In the genomic region with DNA sequence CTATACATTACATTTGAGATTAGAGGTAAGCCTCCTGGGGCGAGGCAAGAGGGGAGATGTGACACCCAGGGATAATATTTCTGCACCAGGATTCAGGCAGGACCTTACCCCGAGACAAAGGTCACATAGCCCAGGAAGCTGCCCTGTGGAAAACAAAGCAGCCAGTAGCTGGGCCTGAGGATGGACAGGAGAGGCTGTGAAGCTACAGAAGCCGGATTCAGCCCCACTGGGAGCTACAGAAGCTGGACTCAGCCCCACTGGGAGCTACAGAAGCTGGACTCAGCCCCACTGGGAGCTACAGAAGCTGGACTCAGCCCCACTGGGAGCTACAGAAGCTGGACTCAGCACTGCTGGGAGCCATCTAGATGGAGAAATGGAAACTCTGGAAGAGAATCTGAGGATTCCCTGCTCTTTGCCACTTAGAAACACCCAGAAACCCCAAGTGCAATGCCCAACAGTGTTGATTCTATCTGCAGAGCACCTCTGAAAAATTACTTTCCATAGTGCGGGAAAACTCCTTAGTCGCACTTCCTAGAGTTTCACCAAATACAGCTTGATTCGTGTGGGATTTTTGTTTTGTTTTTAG, we compare ENCODE assay signal across 1 cellular context.
A peak's percentile ranks its signal among the peaks of the same experiment; 100 is the strongest.
TF ChIP-seq lines count a peak whose summit lies in the region.

No MANE protein-coding gene starts in this region.

TF ChIP-seq in HepG2, 621 proteins besides CTCF, POLR2A, EP300 and RAD21 (continues in another document):
- 0 out of 2 replicates have a peak, but pooled peaks have one; percentile 26 for TF ChIP-seq ZSCAN31 (CRISPR knock-in tag; IDR thresholded peaks at IDR 0.05; ENCODE audit: low read depth)
- no peak for TF ChIP-seq RARG (CRISPR knock-in tag; IDR thresholded peaks at IDR 0.05; ENCODE audit: low read depth)
- no peak for TF ChIP-seq ZNF207 (IDR thresholded peaks at IDR 0.05; ENCODE audit: borderline replicate concordance)
- 0 out of 2 replicates have a peak, but pooled peaks have one; percentile 24 for TF ChIP-seq PHF21A (CRISPR knock-in tag; IDR thresholded peaks at IDR 0.05)
- TF ChIP-seq RXRB (CRISPR knock-in tag; IDR thresholded peaks at IDR 0.05; ENCODE audit: borderline replicate concordance), result peak; percentile 43; the same call in 1 of the 2 replicates
- TF ChIP-seq ETV5 (CRISPR knock-in tag; IDR thresholded peaks at IDR 0.05; ENCODE audit: borderline replicate concordance), result peak; percentile 35; the same call in 1 of the 2 replicates
- no peak for TF ChIP-seq ZNF224 (CRISPR knock-in tag; IDR thresholded peaks at IDR 0.05)
- no peak for TF ChIP-seq MLLT10 (CRISPR knock-in tag; IDR thresholded peaks at IDR 0.05)
- TF ChIP-seq ELF3 (CRISPR knock-in tag; IDR thresholded peaks at IDR 0.05), result peak; percentile 48; the same call in 1 of the 2 replicates
- TF ChIP-seq RXRA (CRISPR knock-in tag; IDR thresholded peaks at IDR 0.05), result peak; percentile 38; the same call in 1 of the 2 replicates
- no peak for TF ChIP-seq HHEX (CRISPR knock-in tag; IDR thresholded peaks at IDR 0.05)
- no peak for TF ChIP-seq FOXJ3 (CRISPR knock-in tag; IDR thresholded peaks at IDR 0.05; ENCODE audit: borderline replicate concordance)
- TF ChIP-seq, protein P1, sequence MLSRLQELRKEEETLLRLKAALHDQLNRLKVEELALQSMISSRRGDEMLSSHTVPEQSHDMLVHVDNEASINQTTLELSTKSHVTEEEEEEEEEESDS (CRISPR knock-in tag; IDR thresholded peaks at IDR 0.05; ENCODE audit: borderline replicate concordance), result no peak
- TF ChIP-seq, protein P2, sequence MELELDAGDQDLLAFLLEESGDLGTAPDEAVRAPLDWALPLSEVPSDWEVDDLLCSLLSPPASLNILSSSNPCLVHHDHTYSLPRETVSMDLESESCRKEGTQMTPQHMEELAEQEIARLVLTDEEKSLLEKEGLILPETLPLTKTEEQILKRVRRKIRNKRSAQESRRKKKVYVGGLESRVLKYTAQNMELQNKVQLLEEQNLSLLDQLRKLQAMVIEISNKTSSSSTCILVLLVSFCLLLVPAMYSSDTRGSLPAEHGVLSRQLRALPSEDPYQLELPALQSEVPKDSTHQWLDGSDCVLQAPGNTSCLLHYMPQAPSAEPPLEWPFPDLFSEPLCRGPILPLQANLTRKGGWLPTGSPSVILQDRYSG (CRISPR knock-in tag; IDR thresholded peaks at IDR 0.05), result no peak
- TF ChIP-seq SCMH1 (CRISPR knock-in tag; IDR thresholded peaks at IDR 0.05; ENCODE audit: borderline replicate concordance), result no peak
- no peak for TF ChIP-seq CHD4 (IDR thresholded peaks at IDR 0.05; ENCODE audit: borderline replicate concordance, low read length)
- TF ChIP-seq SIX4 (CRISPR knock-in tag; IDR thresholded peaks at IDR 0.05), result no peak
- TF ChIP-seq ZC3H13 (CRISPR knock-in tag; IDR thresholded peaks at IDR 0.05), result no peak
- TF ChIP-seq, protein P3, sequence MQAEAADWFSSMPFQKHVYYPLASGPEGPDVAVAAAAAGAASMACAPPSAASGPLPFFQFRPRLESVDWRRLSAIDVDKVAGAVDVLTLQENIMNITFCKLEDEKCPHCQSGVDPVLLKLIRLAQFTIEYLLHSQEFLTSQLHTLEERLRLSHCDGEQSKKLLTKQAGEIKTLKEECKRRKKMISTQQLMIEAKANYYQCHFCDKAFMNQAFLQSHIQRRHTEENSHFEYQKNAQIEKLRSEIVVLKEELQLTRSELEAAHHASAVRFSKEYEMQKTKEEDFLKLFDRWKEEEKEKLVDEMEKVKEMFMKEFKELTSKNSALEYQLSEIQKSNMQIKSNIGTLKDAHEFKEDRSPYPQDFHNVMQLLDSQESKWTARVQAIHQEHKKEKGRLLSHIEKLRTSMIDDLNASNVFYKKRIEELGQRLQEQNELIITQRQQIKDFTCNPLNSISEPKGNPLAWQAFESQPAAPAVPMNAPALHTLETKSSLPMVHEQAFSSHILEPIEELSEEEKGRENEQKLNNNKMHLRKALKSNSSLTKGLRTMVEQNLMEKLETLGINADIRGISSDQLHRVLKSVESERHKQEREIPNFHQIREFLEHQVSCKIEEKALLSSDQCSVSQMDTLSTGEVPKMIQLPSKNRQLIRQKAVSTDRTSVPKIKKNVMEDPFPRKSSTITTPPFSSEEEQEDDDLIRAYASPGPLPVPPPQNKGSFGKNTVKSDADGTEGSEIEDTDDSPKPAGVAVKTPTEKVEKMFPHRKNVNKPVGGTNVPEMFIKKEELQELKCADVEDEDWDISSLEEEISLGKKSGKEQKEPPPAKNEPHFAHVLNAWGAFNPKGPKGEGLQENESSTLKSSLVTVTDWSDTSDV (CRISPR knock-in tag; IDR thresholded peaks at IDR 0.05), result no peak
- TF ChIP-seq POGZ (CRISPR knock-in tag; IDR thresholded peaks at IDR 0.05), result peak; percentile 38; the same call in 1 of the 2 replicates
- TF ChIP-seq SIN3A (IDR thresholded peaks at IDR 0.05; ENCODE audit: borderline replicate concordance, low read depth, low read length), result no peak
- TF ChIP-seq GZF1 (CRISPR knock-in tag; IDR thresholded peaks at IDR 0.05), result no peak
- TF ChIP-seq, protein P4, sequence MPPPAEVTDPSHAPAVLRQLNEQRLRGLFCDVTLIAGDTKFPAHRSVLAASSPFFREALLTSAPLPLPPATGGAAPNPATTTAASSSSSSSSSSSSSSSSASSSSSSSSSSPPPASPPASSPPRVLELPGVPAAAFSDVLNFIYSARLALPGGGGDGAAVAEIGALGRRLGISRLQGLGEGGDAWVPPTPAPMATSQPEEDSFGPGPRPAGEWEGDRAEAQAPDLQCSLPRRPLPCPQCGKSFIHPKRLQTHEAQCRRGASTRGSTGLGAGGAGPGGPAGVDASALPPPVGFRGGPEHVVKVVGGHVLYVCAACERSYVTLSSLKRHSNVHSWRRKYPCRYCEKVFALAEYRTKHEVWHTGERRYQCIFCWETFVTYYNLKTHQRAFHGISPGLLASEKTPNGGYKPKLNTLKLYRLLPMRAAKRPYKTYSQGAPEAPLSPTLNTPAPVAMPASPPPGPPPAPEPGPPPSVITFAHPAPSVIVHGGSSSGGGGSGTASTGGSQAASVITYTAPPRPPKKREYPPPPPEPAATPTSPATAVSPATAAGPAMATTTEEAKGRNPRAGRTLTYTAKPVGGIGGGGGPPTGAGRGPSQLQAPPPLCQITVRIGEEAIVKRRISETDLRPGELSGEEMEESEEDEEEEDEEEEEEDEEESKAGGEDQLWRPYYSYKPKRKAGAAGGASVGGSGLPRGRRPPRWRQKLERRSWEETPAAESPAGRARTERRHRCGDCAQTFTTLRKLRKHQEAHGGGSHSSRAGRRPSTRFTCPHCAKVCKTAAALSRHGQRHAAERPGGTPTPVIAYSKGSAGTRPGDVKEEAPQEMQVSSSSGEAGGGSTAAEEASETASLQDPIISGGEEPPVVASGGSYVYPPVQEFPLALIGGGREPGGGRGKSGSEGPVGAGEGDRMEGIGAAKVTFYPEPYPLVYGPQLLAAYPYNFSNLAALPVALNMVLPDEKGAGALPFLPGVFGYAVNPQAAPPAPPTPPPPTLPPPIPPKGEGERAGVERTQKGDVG (CRISPR knock-in tag; IDR thresholded peaks at IDR 0.05; ENCODE audit: borderline replicate concordance), result no peak
- peak; percentile 48; the same call in 1 of the 2 replicates for TF ChIP-seq MED1 (CRISPR knock-in tag; IDR thresholded peaks at IDR 0.05)
- TF ChIP-seq SIX1 (CRISPR knock-in tag; IDR thresholded peaks at IDR 0.05; ENCODE audit: borderline replicate concordance), result no peak
- TF ChIP-seq NCOA2 (CRISPR knock-in tag; IDR thresholded peaks at IDR 0.05), result no peak
- no peak for TF ChIP-seq HMG20A (CRISPR knock-in tag; IDR thresholded peaks at IDR 0.05; ENCODE audit: borderline replicate concordance)
- no peak for TF ChIP-seq ZBTB7A (CRISPR knock-in tag; IDR thresholded peaks at IDR 0.05)
- no peak for TF ChIP-seq ZNF468 (CRISPR knock-in tag; IDR thresholded peaks at IDR 0.05)
- TF ChIP-seq SMAD1 (CRISPR knock-in tag; IDR thresholded peaks at IDR 0.05; ENCODE audit: borderline replicate concordance, low read depth), result no peak
- TF ChIP-seq NAIF1 (CRISPR knock-in tag; IDR thresholded peaks at IDR 0.05; ENCODE audit: borderline replicate concordance), result no peak
- TF ChIP-seq ETV6 (CRISPR knock-in tag; conservative IDR thresholded peaks at IDR 0.05), result no peak
- TF ChIP-seq FOSL1 (CRISPR knock-in tag; IDR thresholded peaks at IDR 0.05; ENCODE audit: borderline replicate concordance), result no peak
- no peak for TF ChIP-seq ZNF549 (CRISPR knock-in tag; IDR thresholded peaks at IDR 0.05)
- peak; percentile 40; the same call in 1 of the 2 replicates for TF ChIP-seq ZNF614 (CRISPR knock-in tag; IDR thresholded peaks at IDR 0.05; ENCODE audit: borderline replicate concordance)
- TF ChIP-seq ZNF446 (CRISPR knock-in tag; IDR thresholded peaks at IDR 0.05), result no peak
- TF ChIP-seq, protein P5, sequence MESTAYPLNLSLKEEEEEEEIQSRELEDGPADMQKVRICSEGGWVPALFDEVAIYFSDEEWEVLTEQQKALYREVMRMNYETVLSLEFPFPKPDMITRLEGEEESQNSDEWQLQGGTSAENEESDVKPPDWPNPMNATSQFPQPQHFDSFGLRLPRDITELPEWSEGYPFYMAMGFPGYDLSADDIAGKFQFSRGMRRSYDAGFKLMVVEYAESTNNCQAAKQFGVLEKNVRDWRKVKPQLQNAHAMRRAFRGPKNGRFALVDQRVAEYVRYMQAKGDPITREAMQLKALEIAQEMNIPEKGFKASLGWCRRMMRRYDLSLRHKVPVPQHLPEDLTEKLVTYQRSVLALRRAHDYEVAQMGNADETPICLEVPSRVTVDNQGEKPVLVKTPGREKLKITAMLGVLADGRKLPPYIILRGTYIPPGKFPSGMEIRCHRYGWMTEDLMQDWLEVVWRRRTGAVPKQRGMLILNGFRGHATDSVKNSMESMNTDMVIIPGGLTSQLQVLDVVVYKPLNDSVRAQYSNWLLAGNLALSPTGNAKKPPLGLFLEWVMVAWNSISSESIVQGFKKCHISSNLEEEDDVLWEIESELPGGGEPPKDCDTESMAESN (CRISPR knock-in tag; conservative IDR thresholded peaks at IDR 0.05), result 0 out of 2 replicates have a peak, but pooled peaks have one; percentile 21
- no peak for TF ChIP-seq HNRNPL (IDR thresholded peaks at IDR 0.05; ENCODE audit: low read depth, low read length)
- TF ChIP-seq ZNF768 (CRISPR knock-in tag; IDR thresholded peaks at IDR 0.05), result no peak
- TF ChIP-seq, protein P6, sequence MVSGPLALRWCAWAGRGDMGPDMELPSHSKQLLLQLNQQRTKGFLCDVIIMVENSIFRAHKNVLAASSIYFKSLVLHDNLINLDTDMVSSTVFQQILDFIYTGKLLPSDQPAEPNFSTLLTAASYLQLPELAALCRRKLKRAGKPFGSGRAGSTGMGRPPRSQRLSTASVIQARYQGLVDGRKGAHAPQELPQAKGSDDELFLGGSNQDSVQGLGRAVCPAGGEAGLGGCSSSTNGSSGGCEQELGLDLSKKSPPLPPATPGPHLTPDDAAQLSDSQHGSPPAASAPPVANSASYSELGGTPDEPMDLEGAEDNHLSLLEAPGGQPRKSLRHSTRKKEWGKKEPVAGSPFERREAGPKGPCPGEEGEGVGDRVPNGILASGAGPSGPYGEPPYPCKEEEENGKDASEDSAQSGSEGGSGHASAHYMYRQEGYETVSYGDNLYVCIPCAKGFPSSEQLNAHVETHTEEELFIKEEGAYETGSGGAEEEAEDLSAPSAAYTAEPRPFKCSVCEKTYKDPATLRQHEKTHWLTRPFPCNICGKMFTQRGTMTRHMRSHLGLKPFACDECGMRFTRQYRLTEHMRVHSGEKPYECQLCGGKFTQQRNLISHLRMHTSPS (CRISPR knock-in tag; IDR thresholded peaks at IDR 0.05; ENCODE audit: low read depth), result no peak
- no peak for TF ChIP-seq SPEN (CRISPR knock-in tag; IDR thresholded peaks at IDR 0.05; ENCODE audit: low read depth)
- no peak for TF ChIP-seq RORA (CRISPR knock-in tag; IDR thresholded peaks at IDR 0.05)
- TF ChIP-seq ZFX (CRISPR knock-in tag; IDR thresholded peaks at IDR 0.05; ENCODE audit: low read depth), result peak; percentile 32; the same call in 1 of the 2 replicates
- TF ChIP-seq, protein P7, sequence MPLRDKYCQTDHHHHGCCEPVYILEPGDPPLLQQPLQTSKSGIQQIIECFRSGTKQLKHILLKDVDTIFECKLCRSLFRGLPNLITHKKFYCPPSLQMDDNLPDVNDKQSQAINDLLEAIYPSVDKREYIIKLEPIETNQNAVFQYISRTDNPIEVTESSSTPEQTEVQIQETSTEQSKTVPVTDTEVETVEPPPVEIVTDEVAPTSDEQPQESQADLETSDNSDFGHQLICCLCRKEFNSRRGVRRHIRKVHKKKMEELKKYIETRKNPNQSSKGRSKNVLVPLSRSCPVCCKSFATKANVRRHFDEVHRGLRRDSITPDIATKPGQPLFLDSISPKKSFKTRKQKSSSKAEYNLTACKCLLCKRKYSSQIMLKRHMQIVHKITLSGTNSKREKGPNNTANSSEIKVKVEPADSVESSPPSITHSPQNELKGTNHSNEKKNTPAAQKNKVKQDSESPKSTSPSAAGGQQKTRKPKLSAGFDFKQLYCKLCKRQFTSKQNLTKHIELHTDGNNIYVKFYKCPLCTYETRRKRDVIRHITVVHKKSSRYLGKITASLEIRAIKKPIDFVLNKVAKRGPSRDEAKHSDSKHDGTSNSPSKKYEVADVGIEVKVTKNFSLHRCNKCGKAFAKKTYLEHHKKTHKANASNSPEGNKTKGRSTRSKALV (CRISPR knock-in tag; IDR thresholded peaks at IDR 0.05), result no peak
- peak; percentile 81 for TF ChIP-seq HNF4A (CRISPR knock-in tag; IDR thresholded peaks at IDR 0.05)
- no peak for TF ChIP-seq NR1H2 (CRISPR knock-in tag; IDR thresholded peaks at IDR 0.05; ENCODE audit: borderline replicate concordance, low read depth)
- TF ChIP-seq, protein P8, sequence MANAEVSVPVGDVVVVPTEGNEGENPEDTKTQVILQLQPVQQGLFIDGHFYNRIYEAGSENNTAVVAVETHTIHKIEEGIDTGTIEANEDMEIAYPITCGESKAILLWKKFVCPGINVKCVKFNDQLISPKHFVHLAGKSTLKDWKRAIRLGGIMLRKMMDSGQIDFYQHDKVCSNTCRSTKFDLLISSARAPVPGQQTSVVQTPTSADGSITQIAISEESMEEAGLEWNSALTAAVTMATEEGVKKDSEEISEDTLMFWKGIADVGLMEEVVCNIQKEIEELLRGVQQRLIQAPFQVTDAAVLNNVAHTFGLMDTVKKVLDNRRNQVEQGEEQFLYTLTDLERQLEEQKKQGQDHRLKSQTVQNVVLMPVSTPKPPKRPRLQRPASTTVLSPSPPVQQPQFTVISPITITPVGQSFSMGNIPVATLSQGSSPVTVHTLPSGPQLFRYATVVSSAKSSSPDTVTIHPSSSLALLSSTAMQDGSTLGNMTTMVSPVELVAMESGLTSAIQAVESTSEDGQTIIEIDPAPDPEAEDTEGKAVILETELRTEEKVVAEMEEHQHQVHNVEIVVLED (CRISPR knock-in tag; IDR thresholded peaks at IDR 0.05; ENCODE audit: borderline replicate concordance), result no peak
- no peak for TF ChIP-seq ZNF792 (CRISPR knock-in tag; IDR thresholded peaks at IDR 0.05)
- TF ChIP-seq, protein P9, sequence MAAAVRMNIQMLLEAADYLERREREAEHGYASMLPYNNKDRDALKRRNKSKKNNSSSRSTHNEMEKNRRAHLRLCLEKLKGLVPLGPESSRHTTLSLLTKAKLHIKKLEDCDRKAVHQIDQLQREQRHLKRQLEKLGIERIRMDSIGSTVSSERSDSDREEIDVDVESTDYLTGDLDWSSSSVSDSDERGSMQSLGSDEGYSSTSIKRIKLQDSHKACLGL (CRISPR knock-in tag; IDR thresholded peaks at IDR 0.05), result no peak
- no peak for TF ChIP-seq ZNF354B (CRISPR knock-in tag; IDR thresholded peaks at IDR 0.05)
- no peak for TF ChIP-seq ZNF782 (CRISPR knock-in tag; IDR thresholded peaks at IDR 0.05; ENCODE audit: borderline replicate concordance)
- no peak for TF ChIP-seq SOX6 (IDR thresholded peaks at IDR 0.05)
- TF ChIP-seq SOX6 (CRISPR knock-in tag; IDR thresholded peaks at IDR 0.05), result peak; percentile 58
- no peak for TF ChIP-seq NFIC (IDR thresholded peaks at IDR 0.05; ENCODE audit: low read length)
- no peak for TF ChIP-seq ZNF282 (IDR thresholded peaks at IDR 0.05; ENCODE audit: partially characterized antibody)
- TF ChIP-seq ZNF326 (CRISPR knock-in tag; IDR thresholded peaks at IDR 0.05; ENCODE audit: borderline replicate concordance), result no peak
- TF ChIP-seq ZFP36L2 (CRISPR knock-in tag; IDR thresholded peaks at IDR 0.05), result no peak
- TF ChIP-seq SALL1 (CRISPR knock-in tag; IDR thresholded peaks at IDR 0.05), result peak; percentile 81
